In genomic region chr5:139808481-139809330, GRCh38 we compare ENCODE assay signal across 10 cellular contexts. TPM values are rescaled to one million over a fixed set of nuclear protein-coding genes. Genes with fewer than 3 reads are reported as not detected.
DNase-seq lines count a peak whose midpoint lies in the region; ATAC-seq, FAIRE-seq and TF ChIP-seq lines count a peak whose summit lies in the region.
"Had no signal": no experiment of that assay in that cellular context is flagged by ENCODE, and none has a peak within 500 bp of the region (broad histone marks: within the 10 kb centered on the region; RNA-seq: fewer than 3 reads in every experiment).

No MANE protein-coding gene starts in this region.

- DNase-seq in AG20443 (ENCODE audit: low spot score) (peak; percentile 82), left lung (peak in 1 of 2 donors; percentile 75), H54 (ENCODE audit: insufficient read length, low spot score) (no peak), ascending aorta (ENCODE audit: low spot score in 2 of 2) (no peak)
- peak; percentile 63 for DNase-seq in activated naive CD4-positive, alpha-beta T cell treated with anti-CD3 and anti-CD28 coated beads for 36 hours

- H3K36me3 ChIP-seq in left lung = no peaks in the 10 kb centered on the region
- H3K36me3 ChIP-seq in ascending aorta = no peaks in the 10 kb centered on the region

- H3K27me3 ChIP-seq in left lung = peaks cover 0 to 34% of the 10 kb centered on the region in 2 donors
- no peaks in the 10 kb centered on the region for H3K27me3 ChIP-seq in ascending aorta

- no peaks in the 10 kb centered on the region for H3K4me1 Mint-ChIP-seq in activated naive CD4-positive, alpha-beta T cell treated with anti-CD3 and anti-CD28 coated beads for 36 hours (ENCODE audit: low read depth)

- TF ChIP-seq POLR2A in H54 (IDR thresholded peaks at IDR 0.05; ENCODE audit: low read depth, low read length) = no peak

- intact Hi-C loops in activated naive CD4-positive, alpha-beta T cell treated with anti-CD3 and anti-CD28 coated beads for 36 hours (cut with micrococcal nuclease) = no loop called here
- intact Hi-C loops in left lung (cut with DNase I) (no loop called here), ascending aorta (cut with DNase I) (no loop called here)

- H3K27me3 Mint-ChIP-seq in activated naive CD4-positive, alpha-beta T cell treated with anti-CD3 and anti-CD28 coated beads for 36 hours (ENCODE audit: low read depth) = peaks cover 11% of the 10 kb centered on the region

- H3K9me3 ChIP-seq in left lung = no peaks in the 10 kb centered on the region
- H3K9me3 ChIP-seq in ascending aorta = no peaks in the 10 kb centered on the region

- no peak for TF ChIP-seq CTCF in left lung (IDR thresholded peaks at IDR 0.05)
- TF ChIP-seq CTCF in ascending aorta (IDR thresholded peaks at IDR 0.05) = no peak

- H3K27ac ChIP-seq in left lung (no peak overlapping the region), ascending aorta (no peak overlapping the region)

- no peak overlapping the region for H3K27ac Mint-ChIP-seq in activated naive CD4-positive, alpha-beta T cell treated with anti-CD3 and anti-CD28 coated beads for 36 hours
- H3K27ac Mint-ChIP-seq: stimulated activated naive CD8-positive, alpha-beta T cell treated with anti-CD3 and anti-CD28 coated beads, Interleukin-15, Interleukin-2, amounts not matched to agents 100 ng/mL and 50 ng/mL, for 24 hours; T-helper 1 cell treated with Interleukin-12 subunit alpha and Interleukin-12 subunit beta and Interleukin-4 antibody, amounts not matched to agents 30 μg/mL and 1 μg/mL, for 36 hours had no signal

- no peak overlapping the region for H3K4me3 Mint-ChIP-seq in activated naive CD4-positive, alpha-beta T cell treated with anti-CD3 and anti-CD28 coated beads for 36 hours
- H3K4me3 Mint-ChIP-seq: stimulated activated naive CD8-positive, alpha-beta T cell treated with anti-CD3 and anti-CD28 coated beads, Interleukin-15, Interleukin-2, amounts not matched to agents 100 ng/mL and 50 ng/mL, for 24 hours; T-helper 1 cell treated with Interleukin-12 subunit alpha and Interleukin-12 subunit beta and Interleukin-4 antibody, amounts not matched to agents 30 μg/mL and 1 μg/mL, for 36 hours had no signal

- FAIRE-seq in H54 (lab: Jason Lieb, UNC) = no peak

- H3K4me1 ChIP-seq in left lung (no peaks in the 10 kb centered on the region), ascending aorta (no peaks in the 10 kb centered on the region)

- H3K9me3 Mint-ChIP-seq in activated naive CD4-positive, alpha-beta T cell treated with anti-CD3 and anti-CD28 coated beads for 36 hours = no peaks in the 10 kb centered on the region
- H3K9me3 Mint-ChIP-seq: stimulated activated naive CD8-positive, alpha-beta T cell treated with anti-CD3 and anti-CD28 coated beads, Interleukin-15, Interleukin-2, amounts not matched to agents 100 ng/mL and 50 ng/mL, for 24 hours; T-helper 1 cell treated with Interleukin-12 subunit alpha and Interleukin-12 subunit beta and Interleukin-4 antibody, amounts not matched to agents 30 μg/mL and 1 μg/mL, for 36 hours had no signal

- ATAC-seq in HG03432 (IDR thresholded peaks at IDR 0.05; ENCODE audit: unreplicated experiment) (peak; percentile 48), left lung (peak; percentile 89), GM18909 (IDR thresholded peaks at IDR 0.05; ENCODE audit: poor library complexity, unreplicated experiment) (no peak), HG03342 (IDR thresholded peaks at IDR 0.05; ENCODE audit: unreplicated experiment) (no peak)

- CTCF ChIA-PET in activated naive CD4-positive, alpha-beta T cell treated with anti-CD3 and anti-CD28 coated beads for 36 hours (lab: Charles Lee) = no interaction called here

- H3K4me3 ChIP-seq in left lung = no peak overlapping the region
- H3K4me3 ChIP-seq in ascending aorta = no peak overlapping the region

- no peaks in the 10 kb centered on the region for H3K36me3 Mint-ChIP-seq in activated naive CD4-positive, alpha-beta T cell treated with anti-CD3 and anti-CD28 coated beads for 36 hours (ENCODE audit: low read depth)

RNA-seq across cellular contexts. Expression of gene PSD2, which starts 13.1 kb away (rescaled TPM):
- not detected for total RNA-seq in activated naive CD4-positive, alpha-beta T cell treated with anti-CD3 and anti-CD28 coated beads for 36 hours
- total RNA-seq in left lung (under 1 TPM in 1 of 2 donors, not detected in 1; 0.06 TPM), ascending aorta (not detected)

Comparison
In these comparisons a context has a peak if more than half of its experiments do, and no peak if none do; other contexts are left out.
1. DNase-seq: peak in AG20443 (single experiment) and activated naive CD4-positive, alpha-beta T cell treated with anti-CD3 and anti-CD28 coated beads for 36 hours (single experiment); none in H54 (single experiment) and ascending aorta (0 of 2).
2. ATAC-seq: peak in HG03432 (single experiment) and left lung (single experiment); none in GM18909 (single experiment) and HG03342 (single experiment).